Comparison of ENCODE assay signal across 14 cellular contexts in genomic region chr16:18833707-18834505, GRCh38. TPM values are rescaled to one million over a fixed set of nuclear protein-coding genes. Genes with fewer than 3 reads are reported as not detected.
DNase-seq lines count a peak whose midpoint lies in the region; ATAC-seq and TF ChIP-seq lines count a peak whose summit lies in the region.
"Had no signal": no experiment of that assay in that cellular context is flagged by ENCODE, and none has a peak within 500 bp of the region (broad histone marks: within the 10 kb centered on the region; RNA-seq: fewer than 3 reads in every experiment).

No MANE protein-coding gene starts in this region.

- intact Hi-C loops in mucosa of descending colon (cut with DNase I, micrococcal nuclease): no loop called here

- POLR2A ChIA-PET in WTC11 (lab: Charles Lee): no interaction called here

- H3K4me3 Mint-ChIP-seq in activated naive CD4-positive, alpha-beta T cell treated with anti-CD3 and anti-CD28 coated beads, Interleukin-2, amount 10 ng/mL, durations not matched to agents 7 days and 5 days: no peak overlapping the region
- no peak overlapping the region for H3K4me3 Mint-ChIP-seq in WTC11

- CTCF ChIA-PET in activated naive CD4-positive, alpha-beta T cell treated with anti-CD3 and anti-CD28 coated beads, Interleukin-2, amount 10 ng/mL, durations not matched to agents 7 days and 5 days (lab: Charles Lee): interaction anchor here (1.3 kb wide), 1 partner anchor 34 kb away, joined by 3 read pairs; no protein-coding TSS in a partner anchor
- CTCF ChIA-PET in WTC11 (lab: Charles Lee): no interaction called here

- no peak for DNase-seq in activated naive CD4-positive, alpha-beta T cell treated with anti-CD3 and anti-CD28 coated beads, Interleukin-2, amount 10 ng/mL, durations not matched to agents 7 days and 5 days
- no peak for DNase-seq in activated naive CD4-positive, alpha-beta T cell treated with Interleukin-2 at 50 U/mL for 16 hours
- DNase-seq in LNCaP clone FGC (ENCODE audit: low read depth): no peak
- no peak for DNase-seq in WTC11 (ENCODE audit: low spot score)
- peak in 1 of 3 donors; percentile 31 for DNase-seq in mucosa of descending colon
- DNase-seq in activated gamma-delta T cell treated with Interleukin-2 at 50 U/mL for 16 hours: no peak
- DNase-seq: NCI-H1417, NCI-H1930, NCI-H2227 treated with DMSO at 0.1 percent for 48 hours, NCI-H524 treated with DMSO at 0.1 percent for 48 hours, PC-3 had no signal

- no peaks in the 10 kb centered on the region for H3K9me3 ChIP-seq in mucosa of descending colon
- H3K9me3 ChIP-seq: SJSA1 had no signal

- 0 out of 2 replicates have a peak, but pooled peaks have one; percentile 18 for TF ChIP-seq CTCF in LNCaP clone FGC (IDR thresholded peaks at IDR 0.05; ENCODE audit: control insufficient read depth, extremely low read depth, insufficient read depth)
- TF ChIP-seq CTCF in WTC11 (IDR thresholded peaks at IDR 0.05): no peak
- TF ChIP-seq CTCF in mucosa of descending colon (IDR thresholded peaks at IDR 0.05): no peak

- H3K4me1 Mint-ChIP-seq in activated naive CD4-positive, alpha-beta T cell treated with anti-CD3 and anti-CD28 coated beads, Interleukin-2, amount 10 ng/mL, durations not matched to agents 7 days and 5 days: no peaks in the 10 kb centered on the region
- H3K4me1 Mint-ChIP-seq in WTC11: no peaks in the 10 kb centered on the region

- no peak overlapping the region for H3K4me3 ChIP-seq in LNCaP clone FGC (ENCODE audit: low read depth, low read length)
- no peak overlapping the region for H3K4me3 ChIP-seq in mucosa of descending colon
- H3K4me3 ChIP-seq: MG63, SJSA1 had no signal

- peaks cover 21% of the 10 kb centered on the region for H3K36me3 ChIP-seq in mucosa of descending colon (ENCODE audit: low read depth)

- H3K27ac Mint-ChIP-seq in activated naive CD4-positive, alpha-beta T cell treated with anti-CD3 and anti-CD28 coated beads, Interleukin-2, amount 10 ng/mL, durations not matched to agents 7 days and 5 days: peak overlapping the region; percentile 77
- 0 out of 2 replicates have a peak overlapping the region, but pooled peaks have one; percentile 19 for H3K27ac Mint-ChIP-seq in WTC11

- H3K27me3 Mint-ChIP-seq in activated naive CD4-positive, alpha-beta T cell treated with anti-CD3 and anti-CD28 coated beads, Interleukin-2, amount 10 ng/mL, durations not matched to agents 7 days and 5 days: no peaks in the 10 kb centered on the region
- H3K27me3 Mint-ChIP-seq in WTC11 (ENCODE audit: low read depth): no peaks in the 10 kb centered on the region

- peaks cover 8% of the 10 kb centered on the region for H3K4me1 ChIP-seq in mucosa of descending colon (ENCODE audit: low read depth)
- H3K4me1 ChIP-seq: SJSA1 had no signal

- peaks cover 73% of the 10 kb centered on the region for H3K36me3 Mint-ChIP-seq in activated naive CD4-positive, alpha-beta T cell treated with anti-CD3 and anti-CD28 coated beads, Interleukin-2, amount 10 ng/mL, durations not matched to agents 7 days and 5 days
- peaks cover 86% of the 10 kb centered on the region for H3K36me3 Mint-ChIP-seq in WTC11

- no peaks in the 10 kb centered on the region for H3K9me3 Mint-ChIP-seq in activated naive CD4-positive, alpha-beta T cell treated with anti-CD3 and anti-CD28 coated beads, Interleukin-2, amount 10 ng/mL, durations not matched to agents 7 days and 5 days
- no peaks in the 10 kb centered on the region for H3K9me3 Mint-ChIP-seq in WTC11

- ATAC-seq in WTC11: no peak
- ATAC-seq in mucosa of descending colon: peak; percentile 75
- ATAC-seq in HG02938 (IDR thresholded peaks at IDR 0.05; ENCODE audit: unreplicated experiment): no peak
- ATAC-seq: PC-3 had no signal

TF ChIP-seq in WTC11, 78 proteins besides CTCF, POLR2A, EP300 and RAD21:
- TF ChIP-seq ATF6 (CRISPR knock-in tag; IDR thresholded peaks at IDR 0.05): no peak
- no peak for TF ChIP-seq OVOL2 (CRISPR knock-in tag; IDR thresholded peaks at IDR 0.05; ENCODE audit: borderline replicate concordance)
- TF ChIP-seq HMGA2 (CRISPR knock-in tag; IDR thresholded peaks at IDR 0.05): no peak
- TF ChIP-seq MYBL2 (CRISPR knock-in tag; IDR thresholded peaks at IDR 0.05): no peak
- TF ChIP-seq NFATC4 (CRISPR knock-in tag; IDR thresholded peaks at IDR 0.05): no peak
- no peak for TF ChIP-seq ZBTB21 (CRISPR knock-in tag; IDR thresholded peaks at IDR 0.05; ENCODE audit: borderline replicate concordance)
- no peak for TF ChIP-seq HMGXB4 (CRISPR knock-in tag; IDR thresholded peaks at IDR 0.05)
- no peak for TF ChIP-seq ZNF232 (CRISPR knock-in tag; IDR thresholded peaks at IDR 0.05)
- TF ChIP-seq EMX1 (CRISPR knock-in tag; IDR thresholded peaks at IDR 0.05): no peak
- no peak for TF ChIP-seq FOXP4 (CRISPR knock-in tag; IDR thresholded peaks at IDR 0.05)
- no peak for TF ChIP-seq IRF1 (CRISPR knock-in tag; IDR thresholded peaks at IDR 0.05)

RNA-seq across cellular contexts. Expression of gene ARL6IP1, which starts 32.6 kb away (rescaled TPM):
- total RNA-seq in WTC11 (2021) (137 to 172 TPM (median 151 TPM) in 3 replicates), mucosa of descending colon (100 to 1,000 TPM in 2 of 3 donors, 10 to 100 TPM in 1; 88.6 to 168 (median 127) TPM)

RNA-seq across cellular contexts. Expression of gene RPS15A, which starts 43.8 kb away (rescaled TPM):
- total RNA-seq in WTC11 (2021) (1,612 to 1,889 TPM (median 1,831 TPM) in 3 replicates), mucosa of descending colon (1,000 to 10,000 TPM in 1 of 3 donors, 100 to 1,000 TPM in 2; 898 to 1,128 (median 938) TPM)
